Comparison of ENCODE assay signal across 12 cellular contexts in genomic region chr11:128208329-128209220, GRCh38.
DNase-seq lines count a peak whose midpoint lies in the region; ATAC-seq, FAIRE-seq and TF ChIP-seq lines count a peak whose summit lies in the region.
"Had no signal": no experiment of that assay in that cellular context is flagged by ENCODE, and none has a peak within 500 bp of the region (broad histone marks: within the 10 kb centered on the region; RNA-seq: fewer than 3 reads in every experiment).

No MANE protein-coding gene starts in this region.

- no peaks in the 10 kb centered on the region for H4K20me1 ChIP-seq in endothelial cell of umbilical vein (replicated peaks; ENCODE audit: control insufficient read depth, extremely low read depth, insufficient read depth, low read length)

- dilution Hi-C loops in endothelial cell of umbilical vein (cut with MboI; ENCODE audit: extremely low pct_ligation_motif_present, low sequenced_read_pairs) = no loop called here

- no peaks in the 10 kb centered on the region for H3K9me1 ChIP-seq in endothelial cell of umbilical vein (replicated peaks; ENCODE audit: control insufficient read depth, extremely low read depth, insufficient read depth, low read length)

- peak overlapping the region; percentile 81 to 93 (median 84) for H3K27ac Mint-ChIP-seq in nephron

- H3K4me3 ChIP-seq in endothelial cell of umbilical vein (replicated peaks in 1 of 3; ENCODE audit: insufficient read depth in 1 of 3, low read depth in 1 of 3, low read length in 3 of 3) (no peak overlapping the region), mucosa of descending colon (no peak overlapping the region)
- H3K4me3 ChIP-seq: colonic mucosa had no signal

- H3K27ac ChIP-seq in endothelial cell of umbilical vein (ENCODE audit: insufficient read depth, low read depth, low read length) = peak overlapping the region; percentile 97
- H3K27ac ChIP-seq: colonic mucosa, neutrophil had no signal

- no peak for TF ChIP-seq CTCF in endothelial cell of umbilical vein (IDR thresholded peaks at IDR 0.05; ENCODE audit: extremely low read depth in 1 of 2, insufficient read depth in 1 of 2, low read depth in 1 of 2, low read length in 2 of 2)
- no peak for TF ChIP-seq CTCF in nephron (IDR thresholded peaks at IDR 0.05; ENCODE audit: unreplicated experiment in 3 of 3)
- TF ChIP-seq CTCF in mucosa of descending colon (IDR thresholded peaks at IDR 0.05) = no peak

- peak overlapping the region in 1 of 3 experiments; percentile 6 for H3K4me3 Mint-ChIP-seq in nephron

- H3K9me3 ChIP-seq in endothelial cell of umbilical vein (replicated peaks; ENCODE audit: control insufficient read depth, insufficient read depth, low read length) = no peaks in the 10 kb centered on the region
- no peaks in the 10 kb centered on the region for H3K9me3 ChIP-seq in mucosa of descending colon
- H3K9me3 ChIP-seq: colonic mucosa, neutrophil had no signal

- H3K36me3 ChIP-seq in endothelial cell of umbilical vein (ENCODE audit: control insufficient read depth in 2 of 2, extremely low read depth in 1 of 2, insufficient read depth in 2 of 2, low read length in 2 of 2) (no peaks in the 10 kb centered on the region), mucosa of descending colon (ENCODE audit: low read depth) (no peaks in the 10 kb centered on the region)
- H3K36me3 ChIP-seq: colonic mucosa, neutrophil had no signal

- CTCF ChIA-PET in endothelial cell of umbilical vein (lab: Charles Lee) = interaction anchor here (0.7 to 2.2 kb wide), 8 partner anchors 13 to 623 kb away, joined by 3 to 14 read pairs (median 6); no protein-coding TSS in a partner anchor

- peak; percentile 93 for FAIRE-seq in endothelial cell of umbilical vein (lab: Jason Lieb, UNC)

- no peak for TF ChIP-seq POLR2A in endothelial cell of umbilical vein (IDR thresholded peaks at IDR 0.05; ENCODE audit: low read depth, low read length)

- peak overlapping the region; percentile 77 for H3K9ac ChIP-seq in endothelial cell of umbilical vein (replicated peaks; ENCODE audit: extremely low read depth, insufficient read depth, low read length)

- BruUV-seq in endothelial cell of umbilical vein (replicated peaks; lab: Mats Ljungman, UMichigan) = TSS peak; percentile 77

- DNase-seq in AG08395 (ENCODE audit: low spot score) (peak; percentile 87), LoVo (ENCODE audit: low spot score) (peak; percentile 60), endothelial cell of umbilical vein (ENCODE audit: low read depth, low spot score) (peak; percentile 97), UCSD-AML1 (lab: John Stamatoyannopoulos, UW; ENCODE audit: unreplicated experiment) (no peak), mucosa of descending colon (no peak), D341Med (ENCODE audit: low spot score) (no peak)
- DNase-seq: colonic mucosa, DMS153, NCI-H1048 had no signal

- H3K27me3 Mint-ChIP-seq in nephron (ENCODE audit: low read depth) = no peaks in the 10 kb centered on the region

- peaks cover 49% of the 10 kb centered on the region for H3K4me1 ChIP-seq in endothelial cell of umbilical vein (ENCODE audit: control insufficient read depth, extremely low read depth, insufficient read depth, low read length)
- no peaks in the 10 kb centered on the region for H3K4me1 ChIP-seq in mucosa of descending colon (ENCODE audit: low read depth)
- H3K4me1 ChIP-seq: colonic mucosa had no signal

- POLR2A ChIA-PET in endothelial cell of umbilical vein (lab: Charles Lee) = interaction anchor here (1.0 kb wide), 1 partner anchor 128 kb away, joined by 3 read pairs; no protein-coding TSS in a partner anchor

- ATAC-seq in HG03095 (IDR thresholded peaks at IDR 0.05; ENCODE audit: unreplicated experiment) (no peak), mucosa of descending colon (no peak)

- H2AFZ ChIP-seq in endothelial cell of umbilical vein (ENCODE audit: low read depth, low read length) = no peak overlapping the region

- H3K4me1 Mint-ChIP-seq in nephron = peaks cover 38% of the 10 kb centered on the region

- no peaks in the 10 kb centered on the region for H3K27me3 ChIP-seq in endothelial cell of umbilical vein (ENCODE audit: control insufficient read depth in 2 of 2, insufficient read depth in 2 of 2, low read length in 2 of 2)
- H3K27me3 ChIP-seq: colonic mucosa, neutrophil had no signal

- peak overlapping the region; percentile 58 for H3K4me2 ChIP-seq in endothelial cell of umbilical vein (ENCODE audit: insufficient read depth, low read length)

- intact Hi-C loops in endothelial cell of umbilical vein (cut with micrococcal nuclease) (loop anchor here (1.0 to 2.0 kb wide), 12 partner anchors 13 to 496 kb away; no protein-coding TSS in a partner anchor), mucosa of descending colon (cut with DNase I, micrococcal nuclease) (no loop called here)

- no peaks in the 10 kb centered on the region for H3K79me2 ChIP-seq in endothelial cell of umbilical vein (ENCODE audit: control insufficient read depth, insufficient read depth, low read length)

- no peaks in the 10 kb centered on the region for H3K36me3 Mint-ChIP-seq in nephron (ENCODE audit: low read depth)

- H3K9me3 Mint-ChIP-seq in nephron = peaks cover 8% of the 10 kb centered on the region

TF ChIP-seq in endothelial cell of umbilical vein, 7 proteins besides CTCF, POLR2A, EP300 and RAD21:
- peak; percentile 71 for TF ChIP-seq JUN (IDR thresholded peaks at IDR 0.05; ENCODE audit: borderline replicate concordance, insufficient read depth, insufficient read length, low read depth)
- peak; percentile 78 for TF ChIP-seq FOS (IDR thresholded peaks at IDR 0.05; ENCODE audit: borderline replicate concordance, insufficient read depth, low read length)
- TF ChIP-seq MYC (IDR thresholded peaks at IDR 0.05; ENCODE audit: low read depth, low read length) = no peak
- TF ChIP-seq POLR2AphosphoS5 (IDR thresholded peaks at IDR 0.05; ENCODE audit: insufficient read depth, low read depth, low read length) = peak; percentile 74
- TF ChIP-seq GATA2 (IDR thresholded peaks at IDR 0.05; ENCODE audit: insufficient read depth, insufficient read length, low read depth, low read length) = no peak
- no peak for TF ChIP-seq MAX (IDR thresholded peaks at IDR 0.05; ENCODE audit: insufficient read depth, insufficient read length)
- no peak for TF ChIP-seq EZH2 (IDR thresholded peaks at IDR 0.05; ENCODE audit: borderline replicate concordance, low read depth, low read length, severe bottlenecking)

Comparison
In these comparisons a context has a peak if more than half of its experiments do, and no peak if none do; other contexts are left out.
1. DNase-seq: peak in AG08395 (single experiment), LoVo (single experiment) and endothelial cell of umbilical vein (single experiment); none in UCSD-AML1 (single experiment), mucosa of descending colon (0 of 3) and D341Med (single experiment).